ENCODE assay signal across 16 cellular contexts in the genomic region with DNA sequence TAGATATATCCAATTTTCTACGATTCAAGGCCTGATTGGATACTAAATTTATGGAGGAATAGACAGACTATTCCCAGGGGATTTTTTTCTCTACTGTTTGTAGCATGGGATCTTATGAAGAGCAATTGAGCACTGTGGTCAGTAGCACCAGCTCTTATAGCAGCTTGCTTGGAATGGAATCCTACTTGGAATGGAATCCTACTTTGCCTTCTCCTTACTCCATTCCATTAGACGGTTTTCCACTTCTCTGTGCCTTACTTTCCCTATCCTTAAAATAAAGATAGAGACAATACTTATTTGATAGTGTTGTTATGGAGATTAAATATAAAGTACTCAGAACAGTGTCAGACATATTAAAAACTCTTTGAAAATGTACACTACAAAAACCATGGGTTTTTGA.
"Had no signal": no experiment of that assay in that cellular context is flagged by ENCODE, and none has a peak within 500 bp of the region (broad histone marks: within the 10 kb centered on the region; RNA-seq: fewer than 3 reads in every experiment).

No MANE protein-coding gene starts in this region.

- H3K4me3 ChIP-seq: spleen, suprapubic skin, upper lobe of left lung had no signal

- H3K4me1 Mint-ChIP-seq: activated naive CD8-positive, alpha-beta T cell treated with anti-CD3 and anti-CD28 coated beads, Interleukin-2, amount 10 ng/mL, durations not matched to agents 7 days and 5 days; T-helper 17 cell had no signal

- H3K27me3 ChIP-seq: spleen, suprapubic skin, upper lobe of left lung had no signal

- DNase-seq: activated CD4-positive, alpha-beta T cell treated with anti-CD3 and anti-CD28 coated beads, Interleukin-2, amount 10 ng/mL, durations not matched to agents 7 days and 5 days; activated CD4-positive, CD25-positive, alpha-beta regulatory T cell; activated naive CD4-positive, alpha-beta T cell; activated naive CD8-positive, alpha-beta T cell treated with anti-CD3 and anti-CD28 coated beads, Interleukin-2, amount 10 ng/mL, durations not matched to agents 7 days and 5 days; anterior cingulate cortex; endodermal cell; hypothalamus; kidney glomerular epithelial cell; nucleus accumbens; right cardiac atrium; spleen; T-helper 17 cell; upper lobe of left lung had no signal

- H3K36me3 Mint-ChIP-seq: activated naive CD8-positive, alpha-beta T cell treated with anti-CD3 and anti-CD28 coated beads, Interleukin-2, amount 10 ng/mL, durations not matched to agents 7 days and 5 days had no signal

- H3K27ac Mint-ChIP-seq: activated CD4-positive, alpha-beta T cell treated with anti-CD3 and anti-CD28 coated beads, Interleukin-2, amount 10 ng/mL, durations not matched to agents 7 days and 5 days; activated naive CD8-positive, alpha-beta T cell treated with anti-CD3 and anti-CD28 coated beads, Interleukin-2, amount 10 ng/mL, durations not matched to agents 7 days and 5 days; endodermal cell; nephron; stimulated activated naive CD8-positive, alpha-beta T cell treated with anti-CD3 and anti-CD28 coated beads, Interleukin-15, Interleukin-2, amounts not matched to agents 100 ng/mL and 50 ng/mL, for 24 hours; T-helper 17 cell had no signal

- H3K4me1 ChIP-seq: spleen had no signal

- H3K4me3 Mint-ChIP-seq: activated CD4-positive, alpha-beta T cell treated with anti-CD3 and anti-CD28 coated beads, Interleukin-2, amount 10 ng/mL, durations not matched to agents 7 days and 5 days; activated naive CD8-positive, alpha-beta T cell treated with anti-CD3 and anti-CD28 coated beads, Interleukin-2, amount 10 ng/mL, durations not matched to agents 7 days and 5 days; endodermal cell; nephron; stimulated activated naive CD8-positive, alpha-beta T cell treated with anti-CD3 and anti-CD28 coated beads, Interleukin-15, Interleukin-2, amounts not matched to agents 100 ng/mL and 50 ng/mL, for 24 hours; T-helper 17 cell had no signal

- H3K27ac ChIP-seq: spleen, suprapubic skin, upper lobe of left lung had no signal

- H3K36me3 ChIP-seq: spleen, suprapubic skin, upper lobe of left lung had no signal

- ATAC-seq: right cardiac atrium, T-helper 17 cell had no signal

- H3K9me3 ChIP-seq: spleen, suprapubic skin, upper lobe of left lung had no signal

- H3K9me3 Mint-ChIP-seq: activated CD4-positive, alpha-beta T cell treated with anti-CD3 and anti-CD28 coated beads, Interleukin-2, amount 10 ng/mL, durations not matched to agents 7 days and 5 days; activated naive CD8-positive, alpha-beta T cell treated with anti-CD3 and anti-CD28 coated beads, Interleukin-2, amount 10 ng/mL, durations not matched to agents 7 days and 5 days; nephron; stimulated activated naive CD8-positive, alpha-beta T cell treated with anti-CD3 and anti-CD28 coated beads, Interleukin-15, Interleukin-2, amounts not matched to agents 100 ng/mL and 50 ng/mL, for 24 hours had no signal
